1 cellular context compared by ENCODE assay signal in the genomic region with DNA sequence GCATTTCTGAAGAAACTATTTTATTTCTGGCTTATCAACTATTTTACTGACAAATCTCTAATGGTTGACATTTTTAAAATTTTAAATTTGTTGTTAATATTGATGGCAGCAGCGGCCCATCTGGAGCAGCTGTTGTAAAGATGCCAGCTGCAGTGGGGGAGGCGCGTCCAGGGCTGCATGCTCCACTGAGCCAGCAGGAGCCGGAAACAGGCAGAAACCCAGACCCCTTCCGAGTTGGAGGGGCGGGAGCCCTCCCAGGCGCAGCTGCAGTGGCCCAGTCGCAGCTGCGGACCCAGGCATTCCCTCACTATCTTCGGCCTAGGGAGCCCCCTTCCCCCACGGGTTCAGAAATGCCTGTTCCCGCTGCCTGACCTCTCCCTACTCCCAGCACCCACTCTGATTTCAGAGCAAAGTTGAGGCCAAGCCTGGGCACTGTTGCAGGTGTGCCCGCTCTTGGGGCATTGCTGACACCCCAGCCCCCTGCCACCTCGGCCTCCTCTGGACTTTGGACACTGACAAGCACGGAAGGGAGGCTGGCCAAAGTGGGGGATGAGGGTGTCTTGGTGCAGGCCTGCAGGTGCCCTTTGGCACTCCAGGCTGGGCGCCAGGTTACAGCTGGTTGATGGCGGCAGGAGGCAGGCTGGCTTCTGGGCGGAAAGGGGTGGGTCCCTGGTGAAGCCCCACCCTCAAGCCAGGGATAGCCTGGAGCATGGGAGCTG.
TF ChIP-seq lines count a peak whose summit lies in the region.

No MANE protein-coding gene starts in this region.

TF ChIP-seq in H1, 55 proteins besides CTCF, POLR2A, EP300 and RAD21 (continued from another document):
- TF ChIP-seq, protein P1, sequence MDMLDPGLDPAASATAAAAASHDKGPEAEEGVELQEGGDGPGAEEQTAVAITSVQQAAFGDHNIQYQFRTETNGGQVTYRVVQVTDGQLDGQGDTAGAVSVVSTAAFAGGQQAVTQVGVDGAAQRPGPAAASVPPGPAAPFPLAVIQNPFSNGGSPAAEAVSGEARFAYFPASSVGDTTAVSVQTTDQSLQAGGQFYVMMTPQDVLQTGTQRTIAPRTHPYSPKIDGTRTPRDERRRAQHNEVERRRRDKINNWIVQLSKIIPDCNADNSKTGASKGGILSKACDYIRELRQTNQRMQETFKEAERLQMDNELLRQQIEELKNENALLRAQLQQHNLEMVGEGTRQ (IDR thresholded peaks at IDR 0.05; ENCODE audit: low read length), result no peak
- TF ChIP-seq FOSL1 (IDR thresholded peaks at IDR 0.05; ENCODE audit: insufficient read depth, low read depth, low read length), result no peak
- TF ChIP-seq YY1 (IDR thresholded peaks at IDR 0.05; ENCODE audit: low read depth, low read length), result no peak
- no peak for TF ChIP-seq PHF8 (conservative IDR thresholded peaks at IDR 0.05; ENCODE audit: low read depth, low read length)
